10 cellular contexts compared by ENCODE assay signal in genomic region chr7:112453505-112454171, GRCh38. TPM values are rescaled to one million over a fixed set of nuclear protein-coding genes. Genes with fewer than 3 reads are reported as not detected.
DNase-seq lines count a peak whose midpoint lies in the region; ATAC-seq, FAIRE-seq and TF ChIP-seq lines count a peak whose summit lies in the region.
"Had no signal": no experiment of that assay in that cellular context is flagged by ENCODE, and none has a peak within 500 bp of the region (broad histone marks: within the 10 kb centered on the region; RNA-seq: fewer than 3 reads in every experiment).

No MANE protein-coding gene starts in this region.

- no peaks in the 10 kb centered on the region for H3K27me3 ChIP-seq in ascending aorta
- H3K27me3 ChIP-seq in thyroid gland = no peaks in the 10 kb centered on the region

- H3K27me3 Mint-ChIP-seq in activated T-cell treated with anti-CD3 and anti-CD28 coated beads, Interleukin-2, amount 50 U/mL, for 24 hours = no peaks in the 10 kb centered on the region
- H3K27me3 Mint-ChIP-seq in activated T-cell treated with anti-CD3 and anti-CD28 coated beads, Interleukin-2, amount 50 U/mL, for 72 hours (ENCODE audit: low read depth) = no peaks in the 10 kb centered on the region

- H3K27ac Mint-ChIP-seq in activated T-cell treated with anti-CD3 and anti-CD28 coated beads, Interleukin-2, amount 50 U/mL, for 24 hours = no peak overlapping the region
- H3K27ac Mint-ChIP-seq in activated T-cell treated with anti-CD3 and anti-CD28 coated beads, Interleukin-2, amount 50 U/mL, for 72 hours = no peak overlapping the region
- H3K27ac Mint-ChIP-seq: WTC11 had no signal

- H3K9me3 ChIP-seq in ascending aorta (no peaks in the 10 kb centered on the region), thyroid gland (no peaks in the 10 kb centered on the region)

- peaks cover 73% of the 10 kb centered on the region for H3K36me3 Mint-ChIP-seq in activated T-cell treated with anti-CD3 and anti-CD28 coated beads, Interleukin-2, amount 50 U/mL, for 24 hours (ENCODE audit: low read depth)
- peaks cover 6 to 13% of the 10 kb centered on the region in 2 donors for H3K36me3 Mint-ChIP-seq in activated T-cell treated with anti-CD3 and anti-CD28 coated beads, Interleukin-2, amount 50 U/mL, for 72 hours (ENCODE audit: insufficient read depth in 2 of 2)

- no peak for TF ChIP-seq POLR2A in thyroid gland (IDR thresholded peaks at IDR 0.05)

- ATAC-seq in activated T-cell treated with anti-CD3 and anti-CD28 coated beads, Interleukin-2, amount 50 U/mL, for 72 hours (replicated peaks in 1 of 2) = no peak
- ATAC-seq in HG03095 (IDR thresholded peaks at IDR 0.05; ENCODE audit: unreplicated experiment) = no peak
- ATAC-seq: esophagus mucosa, WTC11 had no signal

- H3K4me1 ChIP-seq in ascending aorta (peaks cover 0 to 13% of the 10 kb centered on the region in 2 donors), thyroid gland (peaks cover 20 to 28% of the 10 kb centered on the region in 2 donors)

- no peak for TF ChIP-seq CTCF in ascending aorta (IDR thresholded peaks at IDR 0.05)
- no peak for TF ChIP-seq CTCF in thyroid gland (IDR thresholded peaks at IDR 0.05)

- no peak for DNase-seq in activated T-cell treated with anti-CD3 and anti-CD28 coated beads, Interleukin-2, amount 50 U/mL, for 24 hours
- no peak for DNase-seq in activated T-cell treated with anti-CD3 and anti-CD28 coated beads, Interleukin-2, amount 50 U/mL, for 72 hours
- DNase-seq in ascending aorta (ENCODE audit: low spot score in 2 of 2) (no peak), thyroid gland (no peak), amygdala (lab: John Stamatoyannopoulos, UW) (no peak), NCI-H526 (lab: John Stamatoyannopoulos, UW) (no peak)

- intact Hi-C loops in ascending aorta (cut with DNase I) = loop anchor here (5.0 to 10.0 kb wide), 2 partner anchors 61 to 1631 kb away; no protein-coding TSS in a partner anchor
- intact Hi-C loops in thyroid gland (cut with DNase I) = loop anchor here (10.0 kb wide), 1 partner anchor 249 kb away; the partner anchor contains the start of genes DOCK4 and ZNF277

- peak; percentile 88 for FAIRE-seq in islet of Langerhans (lab: Jason Lieb, UNC)

- peak overlapping the region; percentile 97 to 99 for H3K27ac ChIP-seq in ascending aorta
- H3K27ac ChIP-seq in thyroid gland = peak overlapping the region in 2 of 3 donors; percentile 100

- 56 to 58% methylated on average over 7 of the region's 7 CpGs for WGBS in thyroid gland, 2 donors

- H3K4me3 Mint-ChIP-seq in activated T-cell treated with anti-CD3 and anti-CD28 coated beads, Interleukin-2, amount 50 U/mL, for 24 hours = peak overlapping the region; percentile 55
- H3K4me3 Mint-ChIP-seq in activated T-cell treated with anti-CD3 and anti-CD28 coated beads, Interleukin-2, amount 50 U/mL, for 72 hours = peak overlapping the region in 1 of 2 donors; percentile 32

- H3K4me3 ChIP-seq in ascending aorta = peak overlapping the region; percentile 78 to 96
- no peak overlapping the region for H3K4me3 ChIP-seq in thyroid gland (replicated peaks in 1 of 3)

- no peaks in the 10 kb centered on the region for H3K9me3 Mint-ChIP-seq in activated T-cell treated with anti-CD3 and anti-CD28 coated beads, Interleukin-2, amount 50 U/mL, for 24 hours
- H3K9me3 Mint-ChIP-seq in activated T-cell treated with anti-CD3 and anti-CD28 coated beads, Interleukin-2, amount 50 U/mL, for 72 hours = no peaks in the 10 kb centered on the region
- H3K9me3 Mint-ChIP-seq: WTC11 had no signal

- H3K36me3 ChIP-seq in ascending aorta (peaks cover 14 to 32% of the 10 kb centered on the region in 2 donors), thyroid gland (peaks cover 7 to 22% of the 10 kb centered on the region in 2 donors)

- peaks cover 43% of the 10 kb centered on the region for H3K4me1 Mint-ChIP-seq in activated T-cell treated with anti-CD3 and anti-CD28 coated beads, Interleukin-2, amount 50 U/mL, for 24 hours (ENCODE audit: low read depth)
- peaks cover 40% of the 10 kb centered on the region for H3K4me1 Mint-ChIP-seq in activated T-cell treated with anti-CD3 and anti-CD28 coated beads, Interleukin-2, amount 50 U/mL, for 72 hours (ENCODE audit: low read depth)

RNA-seq across cellular contexts. Expression of gene IFRD1, which starts 3.4 kb away (rescaled TPM):
- total RNA-seq in activated T-cell treated with anti-CD3 and anti-CD28 coated beads, Interleukin-2, amount 50 U/mL, for 72 hours = 10 to 100 TPM; 86.4 to 88.3 TPM
- total RNA-seq in ascending aorta = 35.1 TPM
- total RNA-seq in thyroid gland = 10 to 100 TPM; 34.5 to 84.8 (median 57.1) TPM

RNA-seq across cellular contexts. Expression of gene LSMEM1, which starts 27.2 kb away (rescaled TPM):
- total RNA-seq in activated T-cell treated with anti-CD3 and anti-CD28 coated beads, Interleukin-2, amount 50 U/mL, for 72 hours = 1 to 10 TPM; 1.1 to 3.7 TPM
- total RNA-seq in ascending aorta (not detected), thyroid gland (1 to 10 TPM in 3 of 4 donors, under 1 TPM in 1; 0.39 to 5.5 (median 1.9) TPM)

Comparison
In these comparisons a context has a peak if more than half of its experiments do, and no peak if none do; other contexts are left out.
1. H3K4me3 ChIP-seq: peak in ascending aorta (2 of 2); none in thyroid gland (0 of 3).